ENCODE assay signal across 12 cellular contexts in genomic region chr21:45236481-45236880, GRCh38. TPM values are rescaled to one million over a fixed set of nuclear protein-coding genes. Genes with fewer than 3 reads are reported as not detected.
A peak's percentile ranks its signal among the peaks of the same experiment; 100 is the strongest.
DNase-seq lines count a peak whose midpoint lies in the region; ATAC-seq and TF ChIP-seq lines count a peak whose summit lies in the region.
"Had no signal": no experiment of that assay in that cellular context is flagged by ENCODE, and none has a peak within 500 bp of the region (broad histone marks: within the 10 kb centered on the region; RNA-seq: fewer than 3 reads in every experiment).

No MANE protein-coding gene starts in this region.

- TF ChIP-seq CTCF in HEK293 (tag by site-specific recombination; IDR thresholded peaks at IDR 0.05) (no peak), OCI-LY7 (conservative IDR thresholded peaks at IDR 0.05; ENCODE audit: low read length) (no peak)

- intact Hi-C loops in OCI-LY7 (cut with micrococcal nuclease; ENCODE audit: unreplicated experiment): no loop called here

- POLR2A ChIA-PET in HEK293 (lab: Yijun Ruan, JAX) (no interaction called here), OCI-LY7 (lab: Charles Lee) (no interaction called here)

- H2AFZ ChIP-seq in OCI-LY7 (ENCODE audit: low read length): no peak overlapping the region

- no peaks in the 10 kb centered on the region for H3K9me2 ChIP-seq in OCI-LY7 (ENCODE audit: insufficient read depth, low read length)

- DNase-seq in GF-D8 (lab: John Stamatoyannopoulos, UW) (peak; percentile 33), OCI-LY7 (ENCODE audit: low spot score) (peak; percentile 10), DMS 273 treated with DMSO at 0.1 percent for 48 hours (lab: John Stamatoyannopoulos, UW) (no peak), NK-92 (lab: John Stamatoyannopoulos, UW; ENCODE audit: unreplicated experiment) (no peak)
- DNase-seq: activated CD8-positive, alpha-beta memory T cell treated with anti-CD3 and anti-CD28 coated beads, Interleukin-2, amount 50 U/mL, for 48 hours; CD4-positive, CD25-positive, alpha-beta regulatory T cell; central memory CD4-positive, alpha-beta T cell; NCI-H1436 had no signal

- ATAC-seq in esophagus mucosa: peak; percentile 8
- ATAC-seq in GM19397 (IDR thresholded peaks at IDR 0.05; ENCODE audit: unreplicated experiment): no peak
- no peak for ATAC-seq in GM21360 (IDR thresholded peaks at IDR 0.05; ENCODE audit: unreplicated experiment)

- H3K27ac ChIP-seq in HEK293 (ENCODE audit: extremely low read depth, low read depth, low read length) (no peak overlapping the region), OCI-LY7 (ENCODE audit: low read depth, low read length, poor library complexity, severe bottlenecking) (no peak overlapping the region)

- no peaks in the 10 kb centered on the region for H4K20me1 ChIP-seq in OCI-LY7 (ENCODE audit: insufficient read depth, low read length)

- no peaks in the 10 kb centered on the region for H3K36me3 ChIP-seq in HEK293 (ENCODE audit: control insufficient read depth in 2 of 2, insufficient read depth in 1 of 2, low read length in 2 of 2)
- H3K36me3 ChIP-seq in OCI-LY7 (ENCODE audit: insufficient read depth, low read length): no peaks in the 10 kb centered on the region

- H3K9me3 ChIP-seq in HEK293 (ENCODE audit: control insufficient read depth, insufficient read depth, low read depth, low read length) (no peaks in the 10 kb centered on the region), OCI-LY7 (ENCODE audit: low read length) (no peaks in the 10 kb centered on the region)

- no peaks in the 10 kb centered on the region for H3K4me1 ChIP-seq in HEK293 (ENCODE audit: control insufficient read depth, insufficient read depth, low read length)
- no peaks in the 10 kb centered on the region for H3K4me1 ChIP-seq in OCI-LY7 (ENCODE audit: insufficient read depth, low read length, poor library complexity, severe bottlenecking)

- CTCF ChIA-PET in HEK293 (lab: Yijun Ruan, JAX): interaction anchor here (1.2 kb wide), 1 partner anchor 98 kb away, joined by 4 read pairs; no protein-coding TSS in a partner anchor
- CTCF ChIA-PET in OCI-LY7 (lab: Charles Lee; ENCODE audit: unreplicated experiment): no interaction called here

- no peak overlapping the region for H3K4me2 ChIP-seq in OCI-LY7 (ENCODE audit: low read length)

- H3K79me2 ChIP-seq in OCI-LY7 (ENCODE audit: insufficient read depth, low read depth, low read length): no peaks in the 10 kb centered on the region

- H3K4me3 ChIP-seq in HEK293 (ENCODE audit: low read depth, low read length): no peak overlapping the region
- H3K4me3 ChIP-seq in OCI-LY7 (ENCODE audit: low read depth, low read length, poor library complexity, severe bottlenecking): no peak overlapping the region

- BruUV-seq in OCI-LY7 (replicated peaks; lab: Mats Ljungman, UMichigan): no TSS peak

TF ChIP-seq in HEK293, 187 proteins besides CTCF, POLR2A, EP300 and RAD21:
- TF ChIP-seq ZNF133 (tag by site-specific recombination; IDR thresholded peaks at IDR 0.05): 0 out of 2 replicates have a peak, but pooled peaks have one; percentile 47
- TF ChIP-seq ZNF518A (tag by site-specific recombination; conservative IDR thresholded peaks at IDR 0.05; ENCODE audit: low read depth): no peak

RNA-seq across cellular contexts. Expression of gene POFUT2, which starts 51.2 kb away (rescaled TPM):
- total RNA-seq in OCI-LY7 (2014; rRNA removed; shearing (Covaris generic)): 14.4 and 20.5 TPM in 2 replicates
- total RNA-seq in OCI-LY7 (2022) (17.0 and 20.4 TPM in 2 replicates), esophagus mucosa (6.2 TPM)

Comparison
In these comparisons a context has a peak if more than half of its experiments do, and no peak if none do; other contexts are left out.
1. DNase-seq: peak in GF-D8 (single experiment) and OCI-LY7 (single experiment); none in DMS 273 treated with DMSO at 0.1 percent for 48 hours (single experiment) and NK-92 (single experiment).